Comparison of ENCODE assay signal across 19 cellular contexts in genomic region chr7:111380945-111381344, GRCh38.
DNase-seq lines count a peak whose midpoint lies in the region; ATAC-seq and TF ChIP-seq lines count a peak whose summit lies in the region.
"Had no signal": no experiment of that assay in that cellular context is flagged by ENCODE, and none has a peak within 500 bp of the region (broad histone marks: within the 10 kb centered on the region; RNA-seq: fewer than 3 reads in every experiment).

No MANE protein-coding gene starts in this region.

- peak; percentile 84 for ATAC-seq in GM19025 (IDR thresholded peaks at IDR 0.05; ENCODE audit: low read depth, unreplicated experiment)
- ATAC-seq in CD4-positive, alpha-beta T cell (ENCODE audit: poor library complexity), result no peak
- ATAC-seq: Panc1 had no signal

- H3K27ac ChIP-seq in PC-9, result no peak overlapping the region
- no peak overlapping the region for H3K27ac ChIP-seq in CD4-positive, alpha-beta T cell (ENCODE audit: low read depth, low read length)

- peaks cover 18% of the 10 kb centered on the region for H3K4me1 Mint-ChIP-seq in Caco-2 (ENCODE audit: low read depth, unreplicated experiment)
- H3K4me1 Mint-ChIP-seq in CD4-positive, alpha-beta T cell (ENCODE audit: low read depth), result no peaks in the 10 kb centered on the region

- H3K27me3 ChIP-seq in Caco-2 (replicated peaks; ENCODE audit: control insufficient read depth, insufficient read depth, low read length), result no peaks in the 10 kb centered on the region
- H3K27me3 ChIP-seq in PC-9 (ENCODE audit: insufficient read depth, low read depth), result no peaks in the 10 kb centered on the region
- H3K27me3 ChIP-seq in CD4-positive, alpha-beta T cell (ENCODE audit: control insufficient read depth, insufficient read depth, low read length), result no peaks in the 10 kb centered on the region
- H3K27me3 ChIP-seq: MG63 had no signal

- POLR2A ChIA-PET in Caco-2 (lab: Charles Lee) (no interaction called here), PC-9 (lab: Charles Lee; ENCODE audit: unreplicated experiment) (no interaction called here)
- POLR2A ChIA-PET in CD4-positive, alpha-beta T cell (lab: Charles Lee), result no interaction called here

- CTCF ChIA-PET in Caco-2 (lab: Charles Lee) (no interaction called here), PC-9 (lab: Charles Lee) (no interaction called here)
- CTCF ChIA-PET in CD4-positive, alpha-beta T cell (lab: Charles Lee), result no interaction called here

- H3K36me3 Mint-ChIP-seq in Caco-2 (ENCODE audit: insufficient read depth, unreplicated experiment), result no peaks in the 10 kb centered on the region
- H3K36me3 Mint-ChIP-seq in CD4-positive, alpha-beta T cell (ENCODE audit: low read depth), result peaks cover 4% of the 10 kb centered on the region

- no peak overlapping the region for H3K4me3 Mint-ChIP-seq in Caco-2 (ENCODE audit: unreplicated experiment)
- no peak overlapping the region for H3K4me3 Mint-ChIP-seq in CD4-positive, alpha-beta T cell
- H3K4me3 Mint-ChIP-seq: HFFc6 had no signal

- H3K9me2 ChIP-seq in PC-9 (ENCODE audit: insufficient read depth), result no peaks in the 10 kb centered on the region; the same call in 1 of the 2 replicates
- H3K9me2 ChIP-seq: SK-N-SH had no signal

- intact Hi-C loops in Caco-2 (cut with micrococcal nuclease; ENCODE audit: unreplicated experiment) (no loop called here), PC-9 (cut with micrococcal nuclease; ENCODE audit: unreplicated experiment) (no loop called here)
- intact Hi-C loops in CD4-positive, alpha-beta T cell (cut with DNase I, micrococcal nuclease), result no loop called here

- H3K27me3 Mint-ChIP-seq in Caco-2 (ENCODE audit: insufficient read depth, unreplicated experiment), result no peaks in the 10 kb centered on the region
- no peaks in the 10 kb centered on the region for H3K27me3 Mint-ChIP-seq in CD4-positive, alpha-beta T cell

- no peaks in the 10 kb centered on the region for H4K20me1 ChIP-seq in PC-9 (ENCODE audit: insufficient read depth)

- no TSS peak for BruUV-seq in Caco-2 (replicated peaks; lab: Mats Ljungman, UMichigan)
- BruUV-seq in PC-9 (replicated peaks; lab: Mats Ljungman, UMichigan), result no TSS peak

- peak overlapping the region; percentile 28 for H3K27ac Mint-ChIP-seq in Caco-2 (ENCODE audit: unreplicated experiment)
- H3K27ac Mint-ChIP-seq in CD4-positive, alpha-beta T cell, result no peak overlapping the region
- H3K27ac Mint-ChIP-seq: HFFc6 had no signal

- no peak overlapping the region for H2AFZ ChIP-seq in PC-9

- H3K4me1 ChIP-seq in Caco-2 (peaks cover 12% of the 10 kb centered on the region), PC-9 (replicated peaks; ENCODE audit: insufficient read depth) (peaks cover 7% of the 10 kb centered on the region; the same call in 1 of the 2 replicates)

- H3K9me3 ChIP-seq in Caco-2 (no peaks in the 10 kb centered on the region), PC-9 (ENCODE audit: insufficient read depth, low read depth) (no peaks in the 10 kb centered on the region)
- H3K9me3 ChIP-seq in CD4-positive, alpha-beta T cell (ENCODE audit: control insufficient read depth, low read length), result no peaks in the 10 kb centered on the region
- H3K9me3 ChIP-seq: MG63, SK-N-SH had no signal

- H3K9me3 Mint-ChIP-seq in Caco-2 (ENCODE audit: unreplicated experiment), result peaks cover 9% of the 10 kb centered on the region
- no peaks in the 10 kb centered on the region for H3K9me3 Mint-ChIP-seq in CD4-positive, alpha-beta T cell
- H3K9me3 Mint-ChIP-seq: HFFc6 had no signal

- H3K36me3 ChIP-seq in Caco-2 (ENCODE audit: control insufficient read depth, insufficient read depth, low read length) (no peaks in the 10 kb centered on the region), PC-9 (ENCODE audit: low read depth) (no peaks in the 10 kb centered on the region)
- H3K36me3 ChIP-seq: MG63 had no signal

- DNase-seq in Caco-2, result peak in 1 of 2 experiments; percentile 5
- DNase-seq in HuH-7.5 (ENCODE audit: low spot score), result peak; percentile 19
- DNase-seq in left kidney (ENCODE audit: low read depth, low spot score), result peak; percentile 46
- DNase-seq in effector CD4-positive, alpha-beta T cell, result no peak
- no peak for DNase-seq in GM19240 (ENCODE audit: insufficient read length, low spot score)
- DNase-seq in PC-9, result no peak
- DNase-seq in CD4-positive, alpha-beta T cell, result no peak
- DNase-seq: HFFc6, KG1, MG63, NCI-H1105, NCI-H187 treated with DMSO at 0.1 percent for 48 hours, NCI-H2171, NCI-H446 treated with DMSO at 0.1 percent for 48 hours, NCI-H774, Right ventricle myocardium superior, SK-N-SH had no signal

- H3F3A ChIP-seq in PC-9 (ENCODE audit: insufficient read depth, low read depth), result no peaks in the 10 kb centered on the region

- no peak overlapping the region for H3K4me3 ChIP-seq in Caco-2 (ENCODE audit: low read depth, low read length)
- H3K4me3 ChIP-seq in PC-9, result no peak overlapping the region
- H3K4me3 ChIP-seq: MG63 had no signal

- no peaks in the 10 kb centered on the region for H3K79me2 ChIP-seq in PC-9 (ENCODE audit: low read depth)

- TF ChIP-seq CTCF in Caco-2 (IDR thresholded peaks at IDR 0.05; ENCODE audit: insufficient read depth in 1 of 2, low read depth in 1 of 2, low read length in 1 of 2, severe bottlenecking in 1 of 2, unreplicated experiment in 1 of 2) (no peak), PC-9 (conservative IDR thresholded peaks at IDR 0.05) (no peak)
- TF ChIP-seq CTCF in CD4-positive, alpha-beta T cell (IDR thresholded peaks at IDR 0.05), result no peak

- no peak overlapping the region for H3K4me2 ChIP-seq in PC-9
- H3K4me2 ChIP-seq: SK-N-SH had no signal

Comparison
In these comparisons a context has a peak if more than half of its experiments do, and no peak if none do; other contexts are left out.
1. DNase-seq: peak in HuH-7.5 (single experiment) and left kidney (single experiment); none in effector CD4-positive, alpha-beta T cell (single experiment), GM19240 (single experiment), PC-9 (0 of 2) and CD4-positive, alpha-beta T cell (0 of 10).